ENCODE assay signal across 11 cellular contexts in genomic region chr5:139138109-139138508, GRCh38.
DNase-seq lines count a peak whose midpoint lies in the region; ATAC-seq and TF ChIP-seq lines count a peak whose summit lies in the region.
"Had no signal": no experiment of that assay in that cellular context is flagged by ENCODE, and none has a peak within 500 bp of the region (broad histone marks: within the 10 kb centered on the region; RNA-seq: fewer than 3 reads in every experiment).

No MANE protein-coding gene starts in this region.

- DNase-seq in ELR (ENCODE audit: low read depth) (peak; percentile 13), esophagus muscularis mucosa (ENCODE audit: extremely low spot score) (no peak), renal cortical epithelial cell (ENCODE audit: low read depth) (peak; percentile 18), RKO (ENCODE audit: low spot score) (no peak), 8988T (no peak), NCI-H1105 (lab: John Stamatoyannopoulos, UW) (no peak)

- no peak for TF ChIP-seq CTCF in esophagus muscularis mucosa (IDR thresholded peaks at IDR 0.05)

- H3K36me3 Mint-ChIP-seq in activated T-helper 17 cell treated with anti-CD3 and anti-CD28 coated beads, Interleukin-2, amount 50 U/mL, for 72 hours (ENCODE audit: low read depth) = no peaks in the 10 kb centered on the region

- H3K27me3 ChIP-seq in esophagus muscularis mucosa = no peaks in the 10 kb centered on the region

- H3K4me1 Mint-ChIP-seq in activated T-helper 17 cell treated with anti-CD3 and anti-CD28 coated beads, Interleukin-2, amount 50 U/mL, for 72 hours = peaks cover 18% of the 10 kb centered on the region

- 69% methylated on average over 3 of the region's 4 CpGs for WGBS in esophagus muscularis mucosa

- ATAC-seq in activated T-helper 17 cell treated with anti-CD3 and anti-CD28 coated beads, Interleukin-2, amount 50 U/mL, for 72 hours (replicated peaks) = no peak
- ATAC-seq in GM19023 (IDR thresholded peaks at IDR 0.05; ENCODE audit: unreplicated experiment) = no peak
- ATAC-seq: sciatic nerve had no signal

- no peak overlapping the region for H3K4me3 ChIP-seq in esophagus muscularis mucosa
- H3K4me3 ChIP-seq: PC-9 had no signal

- H3K4me3 Mint-ChIP-seq in activated T-helper 17 cell treated with anti-CD3 and anti-CD28 coated beads, Interleukin-2, amount 50 U/mL, for 72 hours = no peak overlapping the region
- H3K4me3 Mint-ChIP-seq: H9 had no signal

- no peaks in the 10 kb centered on the region for H3K9me3 Mint-ChIP-seq in activated T-helper 17 cell treated with anti-CD3 and anti-CD28 coated beads, Interleukin-2, amount 50 U/mL, for 72 hours
- H3K9me3 Mint-ChIP-seq: H9 had no signal

- intact Hi-C loops in esophagus muscularis mucosa (cut with DNase I) = no loop called here

- H3K9me3 ChIP-seq in esophagus muscularis mucosa = no peaks in the 10 kb centered on the region

- H3K27me3 Mint-ChIP-seq in activated T-helper 17 cell treated with anti-CD3 and anti-CD28 coated beads, Interleukin-2, amount 50 U/mL, for 72 hours = no peaks in the 10 kb centered on the region

- TF ChIP-seq POLR2A in esophagus muscularis mucosa (IDR thresholded peaks at IDR 0.05; ENCODE audit: low read depth) = no peak

- peaks cover 50 to 78% (median 77%) of the 10 kb centered on the region in 4 donors for H3K4me1 ChIP-seq in esophagus muscularis mucosa

- TF ChIP-seq EP300 in esophagus muscularis mucosa (IDR thresholded peaks at IDR 0.05) = no peak

- H3K27ac ChIP-seq in esophagus muscularis mucosa (replicated peaks in 1 of 4) = peak overlapping the region; percentile 75 to 83 (median 80)
- H3K27ac ChIP-seq: PC-9 had no signal

- no peaks in the 10 kb centered on the region for H3K36me3 ChIP-seq in esophagus muscularis mucosa

- H3K27ac Mint-ChIP-seq in activated T-helper 17 cell treated with anti-CD3 and anti-CD28 coated beads, Interleukin-2, amount 50 U/mL, for 72 hours = peak overlapping the region; percentile 35
- H3K27ac Mint-ChIP-seq: H9 had no signal

Comparison
In these comparisons a context has a peak if more than half of its experiments do, and no peak if none do; other contexts are left out.
1. DNase-seq: peak in ELR (single experiment) and renal cortical epithelial cell (single experiment); none in esophagus muscularis mucosa (single experiment), RKO (single experiment), 8988T (single experiment) and NCI-H1105 (single experiment).